ENCODE assay signal across 11 cellular contexts in the genomic region with DNA sequence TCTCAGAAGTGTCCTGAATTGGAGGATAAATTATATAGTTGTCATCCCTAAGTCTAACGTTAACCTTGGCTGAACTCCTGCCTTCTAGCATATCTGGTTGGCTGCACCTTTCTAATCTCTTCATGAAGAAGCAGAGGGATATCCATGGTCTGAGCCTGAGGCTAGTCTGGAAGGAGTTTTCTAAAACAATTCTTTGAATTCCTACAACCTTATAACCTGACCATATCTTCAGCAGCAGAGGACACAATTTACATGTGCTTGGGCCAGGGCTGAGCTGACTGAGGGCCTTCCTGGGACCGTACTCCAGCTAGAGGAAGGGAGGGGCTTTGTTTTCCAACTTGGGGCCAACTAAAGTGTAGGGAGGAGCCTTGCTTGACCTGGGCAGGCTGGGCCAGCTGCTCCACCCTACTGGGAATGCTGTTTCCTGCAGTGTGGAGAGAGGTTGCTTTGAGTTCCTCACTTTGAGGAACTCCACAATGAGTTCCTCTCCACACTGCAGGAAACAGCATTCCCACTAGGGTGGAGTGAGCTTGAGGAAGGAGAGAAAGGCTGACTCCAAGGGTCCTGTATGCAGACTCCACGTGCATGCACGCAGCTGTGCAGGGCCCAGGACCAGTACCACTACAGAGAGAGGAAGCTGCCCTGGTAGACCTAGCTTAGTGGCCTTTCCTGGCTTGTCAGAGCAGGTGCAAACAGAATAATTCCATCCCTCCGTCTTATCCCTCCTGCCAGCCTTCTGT. TPM values are rescaled to one million over a fixed set of nuclear protein-coding genes. Genes with fewer than 3 reads are reported as not detected.
A peak's percentile ranks its signal among the peaks of the same experiment; 100 is the strongest.
DNase-seq lines count a peak whose midpoint lies in the region; ATAC-seq, FAIRE-seq and TF ChIP-seq lines count a peak whose summit lies in the region.
"Had no signal": no experiment of that assay in that cellular context is flagged by ENCODE, and none has a peak within 500 bp of the region (broad histone marks: within the 10 kb centered on the region; RNA-seq: fewer than 3 reads in every experiment).

No MANE protein-coding gene starts in this region.

- H3K4me1 ChIP-seq in H9 (ENCODE audit: insufficient read depth, low read length): peaks cover 10% of the 10 kb centered on the region; the same call in 1 of the 2 replicates
- H3K4me1 ChIP-seq in astrocyte (ENCODE audit: insufficient read depth, low read length): peaks cover 19% of the 10 kb centered on the region
- peaks cover 0 to 6% of the 10 kb centered on the region in 2 donors for H3K4me1 ChIP-seq in small intestine (ENCODE audit: control insufficient read depth in 2 of 2, insufficient read depth in 1 of 2, low read depth in 1 of 2, low read length in 1 of 2)

- no peak for ATAC-seq in GM21515 (IDR thresholded peaks at IDR 0.05; ENCODE audit: unreplicated experiment)

- no peaks in the 10 kb centered on the region for H3K79me2 ChIP-seq in H9 (ENCODE audit: insufficient read depth, low read length)
- H3K79me2 ChIP-seq in astrocyte (ENCODE audit: insufficient read depth, low read length): peaks cover 11% of the 10 kb centered on the region

- no peak overlapping the region for H3K23ac ChIP-seq in H9 (ENCODE audit: insufficient read length, low read depth, low read length)

- H3K14ac ChIP-seq in H9 (ENCODE audit: insufficient read depth, low read length): no peak overlapping the region

- H3K9ac ChIP-seq in H9 (ENCODE audit: extremely low read depth, insufficient read length, low read length) (no peak overlapping the region), astrocyte (ENCODE audit: low read length) (no peak overlapping the region)

- H3K36me3 Mint-ChIP-seq in H9 (ENCODE audit: insufficient read depth in 1 of 3, low read depth in 3 of 3): peaks cover 32 to 69% (median 63%) of the 10 kb centered on the region in 3 experiments
- peaks cover 22% of the 10 kb centered on the region for H3K36me3 Mint-ChIP-seq in astrocyte (ENCODE audit: low read depth, unreplicated experiment)

- no peak overlapping the region for H3K18ac ChIP-seq in H9 (ENCODE audit: insufficient read length, low read depth, low read length)

- no peak overlapping the region for H2BK120ac ChIP-seq in H9 (ENCODE audit: low read depth, low read length, poor library complexity, severe bottlenecking)

- H2BK15ac ChIP-seq in H9 (ENCODE audit: low read depth, low read length): no peak overlapping the region

- H3K4ac ChIP-seq in H9 (ENCODE audit: low read depth, low read length): no peak overlapping the region

- H3K4me1 Mint-ChIP-seq in H9: peaks cover 25 to 27% of the 10 kb centered on the region in 2 experiments
- H3K4me1 Mint-ChIP-seq in astrocyte (ENCODE audit: low read depth, unreplicated experiment): peaks cover 13% of the 10 kb centered on the region

- no peak overlapping the region for H3K27ac ChIP-seq in H9 (ENCODE audit: insufficient read length, low read depth, low read length)
- no peak overlapping the region for H3K27ac ChIP-seq in astrocyte (ENCODE audit: low read depth, low read length)
- peak overlapping the region in 1 of 2 donors; percentile 74 for H3K27ac ChIP-seq in small intestine (ENCODE audit: low read depth in 1 of 2, low read length in 1 of 2)
- H3K27ac ChIP-seq: VCaP had no signal

- H4K5ac ChIP-seq in H9 (ENCODE audit: insufficient read length, low read depth, low read length): no peak overlapping the region

- H2BK20ac ChIP-seq in H9 (ENCODE audit: low read depth, low read length, poor library complexity, severe bottlenecking): no peak overlapping the region

- no peaks in the 10 kb centered on the region for H3K27me3 Mint-ChIP-seq in H9 (ENCODE audit: low read depth)
- no peaks in the 10 kb centered on the region for H3K27me3 Mint-ChIP-seq in astrocyte (ENCODE audit: low read depth, unreplicated experiment)

- no CpG with 5 or more reads among the region's 5 CpGs for WGBS in H9 (ENCODE audit: extremely low coverage, insufficient read length, low lambda C conversion rate)
- WGBS in small intestine, 3 donors: 18 to 38% (median 32%) methylated on average over 5 of the region's 5 CpGs

- no peak overlapping the region for H2BK5ac ChIP-seq in H9 (ENCODE audit: insufficient read length, low read length)

- no peak for TF ChIP-seq CTCF in H9 (conservative IDR thresholded peaks at IDR 0.05)
- TF ChIP-seq CTCF in astrocyte (IDR thresholded peaks at IDR 0.05; ENCODE audit: insufficient read depth, low read depth, low read length): no peak

- H3K27me3 ChIP-seq in H9 (ENCODE audit: insufficient read depth, low read length) (no peaks in the 10 kb centered on the region), astrocyte (ENCODE audit: insufficient read depth, low read length) (no peaks in the 10 kb centered on the region), small intestine (ENCODE audit: control insufficient read depth in 2 of 2, insufficient read depth in 2 of 2, low read length in 2 of 2) (no peaks in the 10 kb centered on the region)

- no peaks in the 10 kb centered on the region for H3K9me3 ChIP-seq in H9 (ENCODE audit: control insufficient read depth, low read depth, low read length)
- no peaks in the 10 kb centered on the region for H3K9me3 ChIP-seq in astrocyte (ENCODE audit: insufficient read depth, low read depth, low read length)
- no peaks in the 10 kb centered on the region for H3K9me3 ChIP-seq in small intestine (ENCODE audit: control insufficient read depth, low read depth)

- H3K56ac ChIP-seq in H9 (ENCODE audit: insufficient read length, low read depth, low read length): no peak overlapping the region

- H4K20me1 ChIP-seq in H9 (ENCODE audit: control insufficient read depth, insufficient read depth, insufficient read length): no peaks in the 10 kb centered on the region
- peaks cover 79% of the 10 kb centered on the region for H4K20me1 ChIP-seq in astrocyte (ENCODE audit: insufficient read depth, low read length)

- H3K36me3 ChIP-seq in astrocyte (ENCODE audit: insufficient read depth, low read length): peaks cover 34% of the 10 kb centered on the region
- H3K36me3 ChIP-seq in small intestine (ENCODE audit: control insufficient read depth in 2 of 2, insufficient read depth in 2 of 2, low read length in 2 of 2): peaks cover 5 to 6% of the 10 kb centered on the region in 2 donors

- H3K4me3 Mint-ChIP-seq in H9 (peak overlapping the region in 1 of 2 experiments; percentile 51; a peak in 1 of 5 replicates), astrocyte (ENCODE audit: unreplicated experiment) (peak overlapping the region; percentile 0)

- no peaks in the 10 kb centered on the region for H3K9me3 Mint-ChIP-seq in H9
- no peaks in the 10 kb centered on the region for H3K9me3 Mint-ChIP-seq in astrocyte (ENCODE audit: unreplicated experiment)

- H3K27ac Mint-ChIP-seq in H9: peak overlapping the region in 2 of 3 experiments; percentile 62 to 66; a peak in 3 of 7 replicates
- no peak overlapping the region for H3K27ac Mint-ChIP-seq in astrocyte (ENCODE audit: unreplicated experiment)

- H3K4me2 ChIP-seq in H9 (ENCODE audit: insufficient read depth, insufficient read length, low read length): no peak overlapping the region
- peak overlapping the region; percentile 7 for H3K4me2 ChIP-seq in astrocyte (ENCODE audit: low read length)

- H2AK5ac ChIP-seq in H9 (ENCODE audit: insufficient read length, low read length): no peak overlapping the region

- H4K91ac ChIP-seq in H9 (ENCODE audit: insufficient read length, low read depth, low read length): no peak overlapping the region

- DNase-seq in H9 (peak; percentile 68), astrocyte (ENCODE audit: low read depth) (no peak), iPS-NIHi11 (ENCODE audit: low spot score) (peak; percentile 45), small intestine (peak; percentile 64), H54 (ENCODE audit: insufficient read length, low spot score) (no peak), NCI-H1092 (lab: John Stamatoyannopoulos, UW) (no peak)
- no peak for DNase-seq in stimulated activated CD4-positive, alpha-beta T cell treated with anti-CD3 and anti-CD28 coated beads, Interleukin-15, amount 100 ng/mL, for 24 hours
- DNase-seq: effector CD4-positive, alpha-beta T cell; NCI-H2171 treated with DMSO at 0.1 percent for 48 hours had no signal

- H2BK12ac ChIP-seq in H9 (ENCODE audit: insufficient read length, low read depth, low read length): no peak overlapping the region

- H2AFZ ChIP-seq in H9 (ENCODE audit: low read length): no peak overlapping the region
- no peak overlapping the region for H2AFZ ChIP-seq in astrocyte (ENCODE audit: low read depth, low read length)

- no peaks in the 10 kb centered on the region for H3K23me2 ChIP-seq in H9 (ENCODE audit: insufficient read length, low read depth, low read length, poor library complexity, severe bottlenecking)

- no peak for TF ChIP-seq POLR2A in H54 (IDR thresholded peaks at IDR 0.05; ENCODE audit: low read depth, low read length)

- H3K79me1 ChIP-seq in H9 (ENCODE audit: insufficient read depth, low read depth, low read length, poor library complexity, severe bottlenecking): no peaks in the 10 kb centered on the region

- no peak overlapping the region for H3K4me3 ChIP-seq in astrocyte (ENCODE audit: insufficient read depth, low read depth, low read length)
- H3K4me3 ChIP-seq in small intestine (ENCODE audit: low read depth in 1 of 2, low read length in 2 of 2): no peak overlapping the region

- H4K8ac ChIP-seq in H9 (replicated peaks; ENCODE audit: insufficient read length, low read depth, low read length): no peak overlapping the region

- no peak overlapping the region for H3T11ph ChIP-seq in H9 (ENCODE audit: low read length)

- FAIRE-seq in astrocyte (lab: Jason Lieb, UNC): no peak
- no peak for FAIRE-seq in small intestine (lab: Jason Lieb, UNC)
- no peak for FAIRE-seq in H54 (lab: Jason Lieb, UNC)

RNA-seq across cellular contexts. Expression of a gene that starts 19.6 kb away (rescaled TPM):
- total RNA-seq in H9 (2021) (18.5 and 20.2 TPM in 2 replicates), astrocyte (6.9 and 8.1 TPM in 2 replicates)
- 1 to 10 TPM in 2 of 3 donors, under 1 TPM in 1; 0.89 to 7.0 (median 2.4) TPM for polyA plus RNA-seq in small intestine

RNA-seq across cellular contexts. Expression of a gene that starts 54.1 kb away (rescaled TPM):
- total RNA-seq in H9 (2021) (112 and 119 TPM in 2 replicates), astrocyte (259 and 264 TPM in 2 replicates)
- polyA plus RNA-seq in small intestine: 100 to 1,000 TPM; 144 to 182 (median 147) TPM

Comparison
In these comparisons a context has a peak if more than half of its experiments do, and no peak if none do; other contexts are left out.
1. DNase-seq: peak in H9 (single experiment), iPS-NIHi11 (single experiment) and small intestine (single experiment); none in astrocyte (single experiment), stimulated activated CD4-positive, alpha-beta T cell treated with anti-CD3 and anti-CD28 coated beads, Interleukin-15, amount 100 ng/mL, for 24 hours (single experiment), H54 (single experiment) and NCI-H1092 (single experiment).